ENCODE assay signal across 37 cellular contexts in the genomic region with DNA sequence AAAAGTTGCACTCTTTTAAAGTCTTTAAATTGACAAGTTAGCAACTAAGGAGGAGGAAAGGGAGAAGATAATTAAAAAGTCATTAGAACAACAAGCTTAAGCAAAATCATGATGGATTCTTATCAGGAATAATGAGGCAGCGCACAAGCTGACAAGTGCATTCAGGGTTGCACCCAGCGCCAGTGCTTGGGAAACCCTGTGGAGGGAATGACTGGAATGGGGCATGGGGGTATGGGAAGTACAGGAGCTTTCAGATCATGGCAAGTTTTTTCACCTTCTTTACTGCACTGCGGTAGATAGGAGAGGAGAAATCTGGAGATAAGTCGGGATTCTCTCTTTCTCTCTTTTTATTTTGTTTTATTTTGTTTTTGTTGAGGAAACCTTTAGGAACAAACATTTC.
"Had no signal": no experiment of that assay in that cellular context is flagged by ENCODE, and none has a peak within 500 bp of the region (broad histone marks: within the 10 kb centered on the region; RNA-seq: fewer than 3 reads in every experiment).

No MANE protein-coding gene starts in this region.

- H3K4me1 ChIP-seq: adrenal gland, ascending aorta, body of pancreas, breast epithelium had no signal

- H3K27ac Mint-ChIP-seq: activated naive CD4-positive, alpha-beta T cell treated with anti-CD3 and anti-CD28 coated beads for 36 hours; activated naive CD4-positive, alpha-beta T cell treated with anti-CD3 and anti-CD28 coated beads, Interleukin-2, amount 10 ng/mL, durations not matched to agents 7 days and 5 days; activated naive CD4-positive, alpha-beta T cell treated with anti-CD3 and anti-CD28 coated beads, Interleukin-2, amount 50 U/mL, for 24 hours; activated naive CD8-positive, alpha-beta T cell; activated naive CD8-positive, alpha-beta T cell treated with anti-CD3 and anti-CD28 coated beads for 36 hours; activated naive CD8-positive, alpha-beta T cell treated with anti-CD3 and anti-CD28 coated beads, Interleukin-2, amount 10 ng/mL, durations not matched to agents 7 days and 5 days; activated naive CD8-positive, alpha-beta T cell treated with anti-CD3 and anti-CD28 coated beads, Interleukin-2, amount 50 U/mL, for 24 hours; activated T-cell treated with anti-CD3 and anti-CD28 coated beads, Interleukin-2, amount 50 U/mL, for 24 hours; activated T-helper 1 cell treated with anti-CD3 and anti-CD28 coated beads, Interleukin-12 subunit alpha, Interleukin-12 subunit beta, Interleukin-2, Interleukin-4 antibody, amounts not matched to agents 30 ng/mL and 10 ng/mL and 1 ng/mL, durations not matched to agents 14 hours and 24 hours and 36 hours; activated T-helper 17 cell treated with anti-CD3 and anti-CD28 coated beads, Interleukin-2, amount 50 U/mL, for 72 hours; activated T-helper 2 cell treated with anti-CD3 and anti-CD28 coated beads, Interferon-gamma antibody, Interleukin-2, Interleukin-4, amounts not matched to agents 10 μg/mL and 5 μg/mL and 100 μg/mL, durations not matched to agents 14 hours and 24 hours and 36 hours; brain had no signal

- H3K4me1 Mint-ChIP-seq: activated naive CD4-positive, alpha-beta T cell treated with anti-CD3 and anti-CD28 coated beads, Interleukin-2, amount 10 ng/mL, durations not matched to agents 7 days and 5 days; activated naive CD8-positive, alpha-beta T cell treated with anti-CD3 and anti-CD28 coated beads for 36 hours; activated naive CD8-positive, alpha-beta T cell treated with anti-CD3 and anti-CD28 coated beads, Interleukin-2, amount 50 U/mL, for 24 hours; central memory CD8-positive, alpha-beta T cell had no signal

- H3K36me3 ChIP-seq: adrenal gland, ascending aorta, brain microvascular endothelial cell, breast epithelium, cardiac muscle cell had no signal

- H3K36me3 Mint-ChIP-seq: activated naive CD4-positive, alpha-beta T cell treated with anti-CD3 and anti-CD28 coated beads, Interleukin-2, amount 10 ng/mL, durations not matched to agents 7 days and 5 days; brain had no signal

- DNase-seq: activated effector memory CD4-positive, alpha-beta T cell treated with anti-CD3 and anti-CD28 coated beads, Interleukin-2, amount 50 U/mL, for 16 hours; activated effector memory CD4-positive, alpha-beta T cell treated with Interleukin-2 at 50 U/mL for 16 hours; activated gamma-delta T cell; activated gamma-delta T cell treated with Interleukin-2 at 50 U/mL for 16 hours; activated naive CD4-positive, alpha-beta T cell; activated naive CD4-positive, alpha-beta T cell treated with anti-CD3 and anti-CD28 coated beads for 36 hours; activated naive CD4-positive, alpha-beta T cell treated with anti-CD3 and anti-CD28 coated beads, Interleukin-2, amount 10 ng/mL, durations not matched to agents 7 days and 5 days; activated naive CD4-positive, alpha-beta T cell treated with anti-CD3 and anti-CD28 coated beads, Interleukin-2, amount 50 U/mL, for 16 hours; activated naive CD4-positive, alpha-beta T cell treated with Interleukin-2 at 50 U/mL for 16 hours; activated naive CD8-positive, alpha-beta T cell treated with anti-CD3 and anti-CD28 coated beads for 36 hours; activated naive CD8-positive, alpha-beta T cell treated with anti-CD3 and anti-CD28 coated beads, Interleukin-2, amount 10 ng/mL, durations not matched to agents 7 days and 5 days; activated naive CD8-positive, alpha-beta T cell treated with anti-CD3 and anti-CD28 coated beads, Interleukin-2, amount 50 U/mL, for 24 hours; activated T-cell treated with anti-CD3 and anti-CD28 coated beads, Interleukin-2, amount 50 U/mL, for 24 hours; activated T-cell treated with anti-CD3 and anti-CD28 coated beads, Interleukin-2, amount 50 U/mL, for 4 hours; activated T-cell treated with anti-CD3 and anti-CD28 coated beads, Interleukin-2, amount 50 U/mL, for 48 hours; activated T-cell treated with anti-CD3 and anti-CD28 coated beads, Interleukin-2, amount 50 U/mL, for 72 hours; adrenal gland; amniotic stem cell; amygdala; anterior cingulate cortex; aorta; body of pancreas; brain microvascular endothelial cell; caudate nucleus; central memory CD4-positive, alpha-beta T cell; cerebellar nuclear complex had no signal

- H3K27me3 Mint-ChIP-seq: activated naive CD4-positive, alpha-beta T cell treated with anti-CD3 and anti-CD28 coated beads, Interleukin-2, amount 10 ng/mL, durations not matched to agents 7 days and 5 days; activated naive CD4-positive, alpha-beta T cell treated with anti-CD3 and anti-CD28 coated beads, Interleukin-2, amount 50 U/mL, for 24 hours; activated naive CD8-positive, alpha-beta T cell; activated naive CD8-positive, alpha-beta T cell treated with anti-CD3 and anti-CD28 coated beads for 36 hours; activated naive CD8-positive, alpha-beta T cell treated with anti-CD3 and anti-CD28 coated beads, Interleukin-2, amount 10 ng/mL, durations not matched to agents 7 days and 5 days; activated naive CD8-positive, alpha-beta T cell treated with anti-CD3 and anti-CD28 coated beads, Interleukin-2, amount 50 U/mL, for 24 hours; activated T-cell treated with anti-CD3 and anti-CD28 coated beads, Interleukin-2, amount 50 U/mL, for 24 hours; activated T-helper 17 cell treated with anti-CD3 and anti-CD28 coated beads, Interleukin-2, amount 50 U/mL, for 72 hours had no signal

- H3K9me3 ChIP-seq: adrenal gland, ascending aorta, body of pancreas, breast epithelium had no signal

- H3K27ac ChIP-seq: adrenal gland, ascending aorta, body of pancreas, brain microvascular endothelial cell, breast epithelium, cardiac muscle cell had no signal

- H3K27me3 ChIP-seq: adrenal gland, ascending aorta, body of pancreas, breast epithelium, cardiac muscle cell had no signal

- H3K4me3 ChIP-seq: adrenal gland, ascending aorta, body of pancreas, breast epithelium, cardiac muscle cell had no signal

- ATAC-seq: activated naive CD4-positive, alpha-beta T cell treated with anti-CD3 and anti-CD28 coated beads, Interleukin-2, amount 50 U/mL, for 72 hours; activated naive CD8-positive, alpha-beta T cell treated with anti-CD3 and anti-CD28 coated beads, Interleukin-2, amount 50 U/mL, for 24 hours; activated T-cell treated with anti-CD3 and anti-CD28 coated beads, Interleukin-2, amount 50 U/mL, for 4 hours; activated T-cell treated with anti-CD3 and anti-CD28 coated beads, Interleukin-2, amount 50 U/mL, for 72 hours; activated T-helper 17 cell treated with anti-CD3 and anti-CD28 coated beads, Interleukin-2, amount 50 U/mL, for 72 hours; body of pancreas had no signal

- H3K4me3 Mint-ChIP-seq: activated naive CD4-positive, alpha-beta T cell treated with anti-CD3 and anti-CD28 coated beads for 36 hours; activated naive CD4-positive, alpha-beta T cell treated with anti-CD3 and anti-CD28 coated beads, Interleukin-2, amount 10 ng/mL, durations not matched to agents 7 days and 5 days; activated naive CD4-positive, alpha-beta T cell treated with anti-CD3 and anti-CD28 coated beads, Interleukin-2, amount 50 U/mL, for 24 hours; activated naive CD8-positive, alpha-beta T cell; activated naive CD8-positive, alpha-beta T cell treated with anti-CD3 and anti-CD28 coated beads for 36 hours; activated naive CD8-positive, alpha-beta T cell treated with anti-CD3 and anti-CD28 coated beads, Interleukin-2, amount 10 ng/mL, durations not matched to agents 7 days and 5 days; activated naive CD8-positive, alpha-beta T cell treated with anti-CD3 and anti-CD28 coated beads, Interleukin-2, amount 50 U/mL, for 24 hours; activated T-cell treated with anti-CD3 and anti-CD28 coated beads, Interleukin-2, amount 50 U/mL, for 24 hours; activated T-cell treated with anti-CD3 and anti-CD28 coated beads, Interleukin-2, amount 50 U/mL, for 4 hours; activated T-cell treated with anti-CD3 and anti-CD28 coated beads, Interleukin-2, amount 50 U/mL, for 72 hours; activated T-helper 1 cell treated with anti-CD3 and anti-CD28 coated beads, Interleukin-12 subunit alpha, Interleukin-12 subunit beta, Interleukin-2, Interleukin-4 antibody, amounts not matched to agents 30 ng/mL and 10 ng/mL and 1 ng/mL, durations not matched to agents 14 hours and 24 hours and 36 hours; activated T-helper 17 cell treated with anti-CD3 and anti-CD28 coated beads, Interleukin-2, amount 50 U/mL, for 72 hours; brain; central memory CD8-positive, alpha-beta T cell had no signal

- H3K9me3 Mint-ChIP-seq: activated naive CD4-positive, alpha-beta T cell treated with anti-CD3 and anti-CD28 coated beads for 36 hours; activated naive CD4-positive, alpha-beta T cell treated with anti-CD3 and anti-CD28 coated beads, Interleukin-2, amount 10 ng/mL, durations not matched to agents 7 days and 5 days; activated naive CD4-positive, alpha-beta T cell treated with anti-CD3 and anti-CD28 coated beads, Interleukin-2, amount 50 U/mL, for 24 hours; activated naive CD4-positive, alpha-beta T cell treated with anti-CD3 and anti-CD28 coated beads, Interleukin-2, amount 50 U/mL, for 72 hours; activated naive CD8-positive, alpha-beta T cell treated with anti-CD3 and anti-CD28 coated beads for 36 hours; activated naive CD8-positive, alpha-beta T cell treated with anti-CD3 and anti-CD28 coated beads, Interleukin-2, amount 10 ng/mL, durations not matched to agents 7 days and 5 days; activated naive CD8-positive, alpha-beta T cell treated with anti-CD3 and anti-CD28 coated beads, Interleukin-2, amount 50 U/mL, for 24 hours; activated T-cell treated with anti-CD3 and anti-CD28 coated beads, Interleukin-2, amount 50 U/mL, for 24 hours; activated T-cell treated with anti-CD3 and anti-CD28 coated beads, Interleukin-2, amount 50 U/mL, for 4 hours; activated T-cell treated with anti-CD3 and anti-CD28 coated beads, Interleukin-2, amount 50 U/mL, for 72 hours; activated T-helper 1 cell treated with anti-CD3 and anti-CD28 coated beads, Interleukin-12 subunit alpha, Interleukin-12 subunit beta, Interleukin-2, Interleukin-4 antibody, amounts not matched to agents 30 ng/mL and 10 ng/mL and 1 ng/mL, durations not matched to agents 14 hours and 24 hours and 36 hours; activated T-helper 17 cell treated with anti-CD3 and anti-CD28 coated beads, Interleukin-2, amount 50 U/mL, for 72 hours; activated T-helper 2 cell treated with anti-CD3 and anti-CD28 coated beads, Interferon-gamma antibody, Interleukin-2, Interleukin-4, amounts not matched to agents 10 μg/mL and 5 μg/mL and 100 μg/mL, durations not matched to agents 14 hours and 24 hours and 36 hours; brain; central memory CD8-positive, alpha-beta T cell had no signal
